In genomic region chr12:29980304-29980703, GRCh38 we compare ENCODE assay signal across 33 cellular contexts.
"Had no signal": no experiment of that assay in that cellular context is flagged by ENCODE, and none has a peak within 500 bp of the region (broad histone marks: within the 10 kb centered on the region; RNA-seq: fewer than 3 reads in every experiment).

No MANE protein-coding gene starts in this region.

- ATAC-seq: activated CD8-positive, alpha-beta memory T cell treated with anti-CD3 and anti-CD28 coated beads, Interleukin-2, amount 10 ng/mL, durations not matched to agents 7 days and 5 days had no signal

- H3K27ac ChIP-seq: Peyer's patch, SJSA1 had no signal

- H3K27me3 Mint-ChIP-seq: activated B cell treated with CpG ODN at 0.5 μM for 24 hours; activated CD4-positive, alpha-beta memory T cell treated with anti-CD3 and anti-CD28 coated beads, Interleukin-2, amount 10 ng/mL, durations not matched to agents 7 days and 5 days; activated CD8-positive, alpha-beta memory T cell treated with anti-CD3 and anti-CD28 coated beads, Interleukin-2, amount 10 ng/mL, durations not matched to agents 7 days and 5 days; activated naive CD4-positive, alpha-beta T cell treated with anti-CD3 and anti-CD28 coated beads, Interleukin-2, amount 50 U/mL, for 24 hours had no signal

- H3K4me1 ChIP-seq: Peyer's patch, SJSA1 had no signal

- H3K4me1 Mint-ChIP-seq: activated B cell treated with CpG ODN at 0.5 μM for 24 hours; activated CD4-positive, alpha-beta memory T cell treated with anti-CD3 and anti-CD28 coated beads, Interleukin-2, amount 10 ng/mL, durations not matched to agents 7 days and 5 days; activated CD8-positive, alpha-beta memory T cell treated with anti-CD3 and anti-CD28 coated beads, Interleukin-2, amount 10 ng/mL, durations not matched to agents 7 days and 5 days; activated naive CD4-positive, alpha-beta T cell treated with anti-CD3 and anti-CD28 coated beads, Interleukin-2, amount 50 U/mL, for 24 hours; brain had no signal

- H3K27ac Mint-ChIP-seq: activated B cell treated with CpG ODN at 0.5 μM for 24 hours; activated CD4-positive, alpha-beta memory T cell treated with anti-CD3 and anti-CD28 coated beads, Interleukin-2, amount 10 ng/mL, durations not matched to agents 7 days and 5 days; activated CD8-positive, alpha-beta memory T cell treated with anti-CD3 and anti-CD28 coated beads, Interleukin-2, amount 10 ng/mL, durations not matched to agents 7 days and 5 days; activated naive CD4-positive, alpha-beta T cell treated with anti-CD3 and anti-CD28 coated beads, Interleukin-2, amount 50 U/mL, for 24 hours; brain; T-helper 1 cell treated with Interleukin-12 subunit alpha and Interleukin-12 subunit beta and Interleukin-4 antibody, amounts not matched to agents 30 μg/mL and 1 μg/mL, for 36 hours; T-helper 2 cell treated with Interferon-gamma antibody and Interleukin-4, amounts not matched to agents 5 μg/mL and 100 μg/mL, for 36 hours had no signal

- H3K9me2 ChIP-seq: SK-N-SH had no signal

- H3K36me3 Mint-ChIP-seq: activated CD8-positive, alpha-beta memory T cell treated with anti-CD3 and anti-CD28 coated beads, Interleukin-2, amount 10 ng/mL, durations not matched to agents 7 days and 5 days; activated naive CD4-positive, alpha-beta T cell treated with anti-CD3 and anti-CD28 coated beads, Interleukin-2, amount 50 U/mL, for 24 hours; brain had no signal

- H3K9me3 ChIP-seq: MG63, Peyer's patch, SJSA1, SK-N-SH had no signal

- DNase-seq: activated B cell treated with CpG ODN at 0.5 μM for 24 hours; activated CD4-positive, alpha-beta memory T cell treated with anti-CD3 and anti-CD28 coated beads, Interleukin-2, amount 10 ng/mL, durations not matched to agents 7 days and 5 days; activated CD4-positive, alpha-beta T cell treated with anti-CD3 and anti-CD28 coated beads for 48 hours; activated CD4-positive, CD25-positive, alpha-beta regulatory T cell treated with anti-CD3 and anti-CD28 coated beads, Interleukin-2, amount 50 U/mL, for 72 hours; activated CD8-positive, alpha-beta memory T cell treated with anti-CD3 and anti-CD28 coated beads for 24 hours; activated CD8-positive, alpha-beta memory T cell treated with anti-CD3 and anti-CD28 coated beads, Interleukin-2, amount 10 ng/mL, durations not matched to agents 7 days and 5 days; activated CD8-positive, alpha-beta memory T cell treated with anti-CD3 and anti-CD28 coated beads, Interleukin-2, amount 50 U/mL, for 48 hours; activated gamma-delta T cell; activated naive CD4-positive, alpha-beta T cell treated with Interleukin-2 at 50 U/mL for 16 hours; activated T-cell treated with anti-CD3 and anti-CD28 coated beads, Interleukin-2, amount 50 U/mL, for 48 hours; anterior cingulate cortex; caudate nucleus; cerebellar nuclear complex; MG63; NCI-H1092 treated with DMSO at 0.1 percent for 48 hours; NCI-H1417; NCI-H146; NCI-H187 treated with DMSO at 0.1 percent for 48 hours; NCI-H2081; NCI-H226; NCI-H446 treated with DMSO at 0.1 percent for 48 hours; NCI-H524; NCI-H69; NCI-H82; Peyer's patch; RPMI8226; SHP77 treated with DMSO at 0.1 percent for 48 hours; SK-N-SH had no signal

- H3K36me3 ChIP-seq: MG63, Peyer's patch, SJSA1 had no signal

- H3K27me3 ChIP-seq: MG63, Peyer's patch, SJSA1 had no signal

- H3K4me2 ChIP-seq: SK-N-SH had no signal

- H3K9ac ChIP-seq: SK-N-SH had no signal

- H3K4me3 Mint-ChIP-seq: activated B cell treated with CpG ODN at 0.5 μM for 24 hours; activated CD4-positive, alpha-beta memory T cell treated with anti-CD3 and anti-CD28 coated beads, Interleukin-2, amount 10 ng/mL, durations not matched to agents 7 days and 5 days; activated CD8-positive, alpha-beta memory T cell treated with anti-CD3 and anti-CD28 coated beads, Interleukin-2, amount 10 ng/mL, durations not matched to agents 7 days and 5 days; activated naive CD4-positive, alpha-beta T cell treated with anti-CD3 and anti-CD28 coated beads, Interleukin-2, amount 50 U/mL, for 24 hours; brain; T-helper 1 cell treated with Interleukin-12 subunit alpha and Interleukin-12 subunit beta and Interleukin-4 antibody, amounts not matched to agents 30 μg/mL and 1 μg/mL, for 36 hours; T-helper 2 cell treated with Interferon-gamma antibody and Interleukin-4, amounts not matched to agents 5 μg/mL and 100 μg/mL, for 36 hours had no signal

- H3K4me3 ChIP-seq: MG63, Peyer's patch, SJSA1 had no signal
